15 cellular contexts compared by ENCODE assay signal in the genomic region with DNA sequence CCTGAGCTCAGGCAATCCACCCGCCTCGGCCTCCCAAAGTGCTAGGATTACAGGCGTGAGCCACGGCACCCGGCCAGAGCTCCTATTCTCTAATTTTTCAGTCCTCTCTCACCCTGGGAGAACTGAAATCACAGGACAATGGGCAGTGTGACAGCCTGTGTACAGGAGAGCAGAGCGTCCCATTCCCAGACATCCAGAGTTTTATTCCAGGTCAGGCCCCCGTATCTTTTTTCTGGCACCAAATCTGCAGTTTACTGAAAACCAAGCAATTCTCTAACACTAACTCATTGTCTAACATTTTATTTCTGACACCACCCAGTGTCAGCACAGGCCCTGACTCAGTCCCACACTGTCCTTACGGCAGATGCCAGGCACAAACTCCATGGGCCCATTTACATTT. TPM values are rescaled to one million over a fixed set of nuclear protein-coding genes. Genes with fewer than 3 reads are reported as not detected.
DNase-seq lines count a peak whose midpoint lies in the region; ATAC-seq and TF ChIP-seq lines count a peak whose summit lies in the region.
"Had no signal": no experiment of that assay in that cellular context is flagged by ENCODE, and none has a peak within 500 bp of the region (broad histone marks: within the 10 kb centered on the region; RNA-seq: fewer than 3 reads in every experiment).

No MANE protein-coding gene starts in this region.

- H3K9me3 ChIP-seq in body of pancreas (no peaks in the 10 kb centered on the region), testis (no peaks in the 10 kb centered on the region)
- H3K9me3 ChIP-seq: right lobe of liver had no signal

- TF ChIP-seq POLR2A in body of pancreas (IDR thresholded peaks at IDR 0.05): no peak
- no peak for TF ChIP-seq POLR2A in testis (IDR thresholded peaks at IDR 0.05)

- no peaks in the 10 kb centered on the region for H3K36me3 ChIP-seq in body of pancreas (replicated peaks in 1 of 2; ENCODE audit: insufficient read depth in 1 of 2, low read depth in 2 of 2)
- no peaks in the 10 kb centered on the region for H3K36me3 ChIP-seq in testis (ENCODE audit: low read depth, missing control alignments)

- H3K27me3 Mint-ChIP-seq in nephron progenitor cell (ENCODE audit: low read depth, poor library complexity): no peaks in the 10 kb centered on the region
- no peaks in the 10 kb centered on the region for H3K27me3 Mint-ChIP-seq in activated T-helper 17 cell treated with anti-CD3 and anti-CD28 coated beads, Interleukin-2, amount 50 U/mL, for 72 hours
- H3K27me3 Mint-ChIP-seq: activated naive CD8-positive, alpha-beta T cell treated with anti-CD3 and anti-CD28 coated beads, Interleukin-2, amount 10 ng/mL, durations not matched to agents 7 days and 5 days had no signal

- TF ChIP-seq CTCF in body of pancreas (IDR thresholded peaks at IDR 0.05) (no peak), nephron progenitor cell (IDR thresholded peaks at IDR 0.05) (no peak), testis (IDR thresholded peaks at IDR 0.05) (no peak)

- peak overlapping the region; percentile 57 for H3K27ac Mint-ChIP-seq in nephron progenitor cell
- H3K27ac Mint-ChIP-seq in activated T-helper 17 cell treated with anti-CD3 and anti-CD28 coated beads, Interleukin-2, amount 50 U/mL, for 72 hours: no peak overlapping the region
- H3K27ac Mint-ChIP-seq: activated naive CD8-positive, alpha-beta T cell treated with anti-CD3 and anti-CD28 coated beads, Interleukin-2, amount 10 ng/mL, durations not matched to agents 7 days and 5 days had no signal

- no peak overlapping the region for H3K4me3 Mint-ChIP-seq in nephron progenitor cell
- no peak overlapping the region for H3K4me3 Mint-ChIP-seq in activated T-helper 17 cell treated with anti-CD3 and anti-CD28 coated beads, Interleukin-2, amount 50 U/mL, for 72 hours
- H3K4me3 Mint-ChIP-seq: activated naive CD8-positive, alpha-beta T cell treated with anti-CD3 and anti-CD28 coated beads, Interleukin-2, amount 10 ng/mL, durations not matched to agents 7 days and 5 days; CD8-positive, alpha-beta T cell had no signal

- H3K27ac ChIP-seq in body of pancreas (peak overlapping the region in 3 of 4 donors; percentile 41 to 68 (median 57)), testis (peak overlapping the region; percentile 75 to 79)
- H3K27ac ChIP-seq: right lobe of liver, upper lobe of left lung had no signal

- H3K9me3 Mint-ChIP-seq in nephron progenitor cell: peaks cover 96% of the 10 kb centered on the region
- H3K9me3 Mint-ChIP-seq in activated T-helper 17 cell treated with anti-CD3 and anti-CD28 coated beads, Interleukin-2, amount 50 U/mL, for 72 hours: peaks cover 5% of the 10 kb centered on the region

- intact Hi-C loops in body of pancreas (cut with DNase I): no loop called here
- intact Hi-C loops in testis (cut with DNase I; ENCODE audit: low total_unique reads): no loop called here

- H3K27me3 ChIP-seq in body of pancreas (no peaks in the 10 kb centered on the region), testis (no peaks in the 10 kb centered on the region)
- H3K27me3 ChIP-seq: right lobe of liver, upper lobe of left lung had no signal

- peak; percentile 68 for ATAC-seq in body of pancreas
- ATAC-seq in GM19023 (IDR thresholded peaks at IDR 0.05; ENCODE audit: unreplicated experiment): no peak
- no peak for ATAC-seq in activated T-helper 17 cell treated with anti-CD3 and anti-CD28 coated beads, Interleukin-2, amount 50 U/mL, for 72 hours (replicated peaks)
- ATAC-seq: CD8-positive, alpha-beta T cell; mucosa of descending colon had no signal

- no peak overlapping the region for H3K4me3 ChIP-seq in body of pancreas
- H3K4me3 ChIP-seq in testis: no peak overlapping the region
- H3K4me3 ChIP-seq: mucosa of descending colon, right lobe of liver, upper lobe of left lung had no signal

- H3K36me3 Mint-ChIP-seq in nephron progenitor cell (ENCODE audit: low read depth): peaks cover 97% of the 10 kb centered on the region
- peaks cover 84% of the 10 kb centered on the region for H3K36me3 Mint-ChIP-seq in activated T-helper 17 cell treated with anti-CD3 and anti-CD28 coated beads, Interleukin-2, amount 50 U/mL, for 72 hours (ENCODE audit: low read depth)

- 64 to 71% methylated on average over 8 of the region's 8 CpGs for WGBS in body of pancreas, 2 donors
- 45 to 66% methylated on average over 8 of the region's 8 CpGs for whole genome bisulfite sequencing in testis, 2 donors

- DNase-seq in body of pancreas (peak in 2 of 4 donors; percentile 13 to 37), globus pallidus (ENCODE audit: low spot score) (peak; percentile 94), nephron progenitor cell (no peak), testis (peak; percentile 75), NCI-H526 treated with DMSO at 0.1 percent for 48 hours (lab: John Stamatoyannopoulos, UW) (no peak), NCI-H2107 (lab: John Stamatoyannopoulos, UW) (no peak)
- DNase-seq: activated naive CD8-positive, alpha-beta T cell treated with anti-CD3 and anti-CD28 coated beads, Interleukin-2, amount 10 ng/mL, durations not matched to agents 7 days and 5 days; CD8-positive, alpha-beta T cell; mucosa of descending colon; NCI-H69; right lobe of liver; SIG-M5; upper lobe of left lung had no signal

- no peaks in the 10 kb centered on the region for H3K4me1 Mint-ChIP-seq in nephron progenitor cell
- peaks cover 33% of the 10 kb centered on the region for H3K4me1 Mint-ChIP-seq in activated T-helper 17 cell treated with anti-CD3 and anti-CD28 coated beads, Interleukin-2, amount 50 U/mL, for 72 hours

- peaks cover 30% of the 10 kb centered on the region for H3K4me1 ChIP-seq in body of pancreas
- peaks cover 7% of the 10 kb centered on the region for H3K4me1 ChIP-seq in testis
- H3K4me1 ChIP-seq: right lobe of liver had no signal

RNA-seq across cellular contexts. Expression of a gene that starts 6.7 kb away (rescaled TPM):
- 10 to 100 TPM; 13.7 to 14.5 TPM for total RNA-seq in body of pancreas
- 10 to 100 TPM; 17.2 to 21.2 TPM for total RNA-seq in testis
- polyA plus RNA-seq in testis (ENCODE audit: insufficient read depth, low read depth, low replicate concordance): 2.1 TPM
- 10 to 100 TPM in 1 of 2 donors, 1 to 10 TPM in 1; 8.9 to 11.8 TPM for total RNA-seq in activated T-helper 17 cell treated with anti-CD3 and anti-CD28 coated beads, Interleukin-2, amount 50 U/mL, for 72 hours

RNA-seq across cellular contexts. Expression of a gene that starts 36.3 kb away (rescaled TPM):
- total RNA-seq in body of pancreas: 1 to 10 TPM; 3.0 to 4.7 TPM
- 10 to 100 TPM; 18.8 to 23.5 TPM for total RNA-seq in testis
- polyA plus RNA-seq in testis (ENCODE audit: insufficient read depth, low read depth, low replicate concordance): 13.1 TPM
- 10 to 100 TPM in 1 of 2 donors, 1 to 10 TPM in 1; 8.0 to 10.9 TPM for total RNA-seq in activated T-helper 17 cell treated with anti-CD3 and anti-CD28 coated beads, Interleukin-2, amount 50 U/mL, for 72 hours

Comparison
In these comparisons a context has a peak if more than half of its experiments do, and no peak if none do; other contexts are left out.
1. DNase-seq: peak in globus pallidus (single experiment) and testis (single experiment); none in nephron progenitor cell (single experiment), NCI-H526 treated with DMSO at 0.1 percent for 48 hours (single experiment) and NCI-H2107 (single experiment).